ENCODE assay signal across 19 cellular contexts in the genomic region with DNA sequence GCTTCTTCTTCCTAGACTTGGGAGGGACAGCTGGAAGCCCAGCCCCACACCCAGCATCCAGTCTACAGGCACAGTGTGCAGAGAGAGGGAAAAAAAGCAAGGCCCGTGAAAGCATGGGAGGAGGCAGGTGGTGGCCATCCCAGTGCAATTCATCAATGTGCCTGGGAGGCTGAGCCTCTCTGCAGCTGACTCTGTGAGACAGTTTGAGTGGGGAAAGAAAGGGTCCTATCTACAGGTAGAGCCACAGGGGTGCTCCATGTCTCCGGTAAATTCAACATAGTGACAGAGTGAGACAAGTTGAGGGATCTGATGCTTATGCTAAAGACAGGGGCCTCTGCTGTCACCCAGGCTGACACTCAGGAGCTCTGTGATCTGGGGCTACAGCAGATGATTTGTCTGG.
A peak's percentile ranks its signal among the peaks of the same experiment; 100 is the strongest.
DNase-seq lines count a peak whose midpoint lies in the region; ATAC-seq and TF ChIP-seq lines count a peak whose summit lies in the region.
"Had no signal": no experiment of that assay in that cellular context is flagged by ENCODE, and none has a peak within 500 bp of the region (broad histone marks: within the 10 kb centered on the region; RNA-seq: fewer than 3 reads in every experiment).

No MANE protein-coding gene starts in this region.

- no peaks in the 10 kb centered on the region for H3K27me3 Mint-ChIP-seq in mesothelial cell of epicardium (ENCODE audit: low read depth)
- H3K27me3 Mint-ChIP-seq in endodermal cell (ENCODE audit: insufficient read depth): no peaks in the 10 kb centered on the region

- H2AK5ac ChIP-seq in IMR-90 (ENCODE audit: low read depth, low read length): no peak overlapping the region

- H3K23ac ChIP-seq in IMR-90 (ENCODE audit: low read depth, low read length): no peak overlapping the region

- H2BK15ac ChIP-seq in IMR-90 (ENCODE audit: low read depth, low read length): no peak overlapping the region

- peaks cover 7% of the 10 kb centered on the region for H3K27me3 ChIP-seq in IMR-90 (ENCODE audit: control insufficient read depth, insufficient read depth, low read length)
- no peaks in the 10 kb centered on the region for H3K27me3 ChIP-seq in smooth muscle cell (ENCODE audit: low read depth)
- H3K27me3 ChIP-seq in endodermal cell (ENCODE audit: control insufficient read depth, insufficient read depth, low read length, poor library complexity, severe bottlenecking): no peaks in the 10 kb centered on the region
- H3K27me3 ChIP-seq: BE2C, MG63 had no signal

- H4K5ac ChIP-seq in IMR-90 (ENCODE audit: low read depth, low read length): no peak overlapping the region

- H3K9ac ChIP-seq in IMR-90 (ENCODE audit: low read depth, low read length) (no peak overlapping the region), smooth muscle cell (ENCODE audit: low read depth) (peak overlapping the region; percentile 61), endodermal cell (ENCODE audit: extremely low read depth, low read length, poor library complexity, severe bottlenecking) (no peak overlapping the region)

- H2BK5ac ChIP-seq in IMR-90 (ENCODE audit: low read depth, low read length, poor library complexity, severe bottlenecking): no peak overlapping the region

- H3K27ac Mint-ChIP-seq in mesothelial cell of epicardium (peak overlapping the region; percentile 31), endodermal cell (no peak overlapping the region)

- H3K9me3 Mint-ChIP-seq in mesothelial cell of epicardium (no peaks in the 10 kb centered on the region), endodermal cell (no peaks in the 10 kb centered on the region)

- H2AFZ ChIP-seq in IMR-90 (replicated peaks; ENCODE audit: low read length, poor library complexity): peak overlapping the region; percentile 45
- H2AFZ ChIP-seq in smooth muscle cell (ENCODE audit: low read depth): no peak overlapping the region

- DNase-seq in IMR-90 (no peak), mesothelial cell of epicardium (ENCODE audit: low spot score in 2 of 2, unreplicated experiment in 2 of 2) (no peak), smooth muscle cell (lab: John Stamatoyannopoulos, UW; ENCODE audit: unreplicated experiment) (no peak), endodermal cell (no peak), AG08396 (ENCODE audit: low spot score) (no peak)
- no peak for DNase-seq in activated CD4-positive, CD25-positive, alpha-beta regulatory T cell (lab: John Stamatoyannopoulos, UW)
- DNase-seq: BE2C, GF-D8, Kasumi-1, MG63, NCI-H1417, NCI-H1694 treated with DMSO at 0.1 percent for 48 hours, NCI-H2081 treated with DMSO at 0.1 percent for 48 hours, NCI-H2171 treated with DMSO at 0.1 percent for 48 hours, NCI-H524 treated with DMSO at 0.1 percent for 48 hours, OCI-M1, Right ventricle myocardium superior had no signal

- no peak for ATAC-seq in IMR-90 (ENCODE audit: low read depth)
- ATAC-seq: A549 had no signal

- POLR2A ChIA-PET in IMR-90 (lab: Charles Lee; ENCODE audit: unreplicated experiment): no interaction called here

- H3K27ac ChIP-seq in IMR-90 (ENCODE audit: insufficient read depth, low read length) (no peak overlapping the region), VCaP (peak overlapping the region; percentile 86), smooth muscle cell (ENCODE audit: low read depth) (peak overlapping the region; percentile 88), endodermal cell (ENCODE audit: low read depth, low read length) (no peak overlapping the region)

- no peaks in the 10 kb centered on the region for H3K36me3 ChIP-seq in IMR-90 (ENCODE audit: control insufficient read depth, insufficient read depth, low read length)
- no peaks in the 10 kb centered on the region for H3K36me3 ChIP-seq in smooth muscle cell (ENCODE audit: low read depth)
- H3K36me3 ChIP-seq in endodermal cell (ENCODE audit: control insufficient read depth, insufficient read depth, low read length): no peaks in the 10 kb centered on the region
- H3K36me3 ChIP-seq: BE2C, MG63 had no signal

- H3F3A ChIP-seq in smooth muscle cell (ENCODE audit: low read depth): no peaks in the 10 kb centered on the region

- no peak overlapping the region for H3K56ac ChIP-seq in IMR-90 (ENCODE audit: extremely low read depth, insufficient read depth, low read length)

- H3K79me2 ChIP-seq in smooth muscle cell (ENCODE audit: low read depth): no peaks in the 10 kb centered on the region

- no peak overlapping the region for H4K8ac ChIP-seq in IMR-90 (ENCODE audit: low read depth in 2 of 2, low read length in 2 of 2)

- no peak overlapping the region for H3K4ac ChIP-seq in IMR-90 (ENCODE audit: low read depth, low read length)

- H3K4me3 ChIP-seq in IMR-90 (ENCODE audit: insufficient read depth, low read depth, low read length) (no peak overlapping the region), smooth muscle cell (no peak overlapping the region), endodermal cell (ENCODE audit: low read length) (no peak overlapping the region)
- H3K4me3 ChIP-seq: A549, MG63 had no signal

- in situ Hi-C loops in IMR-90 (cut with MboI; ENCODE audit: low sequenced_read_pairs): loop anchor here (25.0 kb wide), 1 partner anchor 943 kb away; no protein-coding TSS in a partner anchor

- H3K4me1 Mint-ChIP-seq in mesothelial cell of epicardium: peaks cover 25% of the 10 kb centered on the region
- H3K4me1 Mint-ChIP-seq in endodermal cell: peaks cover 9% of the 10 kb centered on the region

- H3K9me1 ChIP-seq in IMR-90 (ENCODE audit: insufficient read depth, low read length): peaks cover 9% of the 10 kb centered on the region

- H4K20me1 ChIP-seq in IMR-90 (ENCODE audit: insufficient read depth, low read length): no peaks in the 10 kb centered on the region
- H4K20me1 ChIP-seq in smooth muscle cell (ENCODE audit: low read depth): no peaks in the 10 kb centered on the region

- TF ChIP-seq CTCF in IMR-90 (conservative IDR thresholded peaks at IDR 0.05; ENCODE audit: low read depth, low read length) (no peak), VCaP (conservative IDR thresholded peaks at IDR 0.05) (no peak), mesothelial cell of epicardium (IDR thresholded peaks at IDR 0.05; ENCODE audit: unreplicated experiment) (no peak), smooth muscle cell (IDR thresholded peaks at IDR 0.05; ENCODE audit: borderline replicate concordance, insufficient read depth, poor library complexity, severe bottlenecking) (no peak), endodermal cell (conservative IDR thresholded peaks at IDR 0.05) (no peak)

- intact Hi-C loops in IMR-90 (cut with micrococcal nuclease): no loop called here

- no peak for TF ChIP-seq POLR2A in IMR-90 (IDR thresholded peaks at IDR 0.05; ENCODE audit: low read depth, low read length)

- no peak overlapping the region for H2BK120ac ChIP-seq in IMR-90 (ENCODE audit: low read depth, low read length)

- H3K36me3 Mint-ChIP-seq in mesothelial cell of epicardium: no peaks in the 10 kb centered on the region
- H3K36me3 Mint-ChIP-seq in endodermal cell (ENCODE audit: low read depth): no peaks in the 10 kb centered on the region

- H3K14ac ChIP-seq in IMR-90 (replicated peaks; ENCODE audit: low read depth, low read length): no peak overlapping the region; the same call in 1 of the 2 replicates

- H3K9me3 ChIP-seq in IMR-90 (ENCODE audit: control insufficient read depth, insufficient read depth, low read length) (no peaks in the 10 kb centered on the region), smooth muscle cell (replicated peaks; ENCODE audit: low read depth) (no peaks in the 10 kb centered on the region), endodermal cell (ENCODE audit: control insufficient read depth, low read length) (no peaks in the 10 kb centered on the region)
- H3K9me3 ChIP-seq: A549, BE2C, MG63 had no signal

- 86% methylated on average over 1 of the region's 2 CpGs; no CpG with 5 or more reads in 1 of the 2 experiments for WGBS in IMR-90 (ENCODE audit: extremely low coverage in 2 of 2, insufficient read length in 1 of 2), 2 experiments
- WGBS in smooth muscle cell (ENCODE audit: low lambda C conversion rate): 89% methylated on average over 2 of the region's 2 CpGs
- whole genome bisulfite sequencing in endodermal cell (ENCODE audit: insufficient coverage in 1 of 2, insufficient read length in 1 of 2), 2 experiments: 95% methylated on average over 2 of the region's 2 CpGs; no CpG with 5 or more reads in 1 of the 2 experiments

- H3K4me2 ChIP-seq in IMR-90 (ENCODE audit: low read depth, low read length) (no peak overlapping the region), smooth muscle cell (peak overlapping the region; percentile 64)
- H3K4me2 ChIP-seq: A549 had no signal

- no TSS peak for BruUV-seq in IMR-90 (replicated peaks; lab: Mats Ljungman, UMichigan)

- no peak for TF ChIP-seq RAD21 in IMR-90 (IDR thresholded peaks at IDR 0.05; ENCODE audit: low read length)

- dilution Hi-C loops in IMR-90 (cut with HindIII; ENCODE audit: low sequenced_read_pairs, unreplicated experiment): no loop called here

- no peak overlapping the region for H3K18ac ChIP-seq in IMR-90 (ENCODE audit: low read depth, low read length)

- no peaks in the 10 kb centered on the region for H3K79me1 ChIP-seq in IMR-90 (ENCODE audit: low read depth in 1 of 2, low read length in 2 of 2)

- CTCF ChIA-PET in IMR-90 (lab: Yijun Ruan, JAX): no interaction called here

- H3K4me3 Mint-ChIP-seq in mesothelial cell of epicardium (no peak overlapping the region), endodermal cell (no peak overlapping the region)

- no peak overlapping the region for H4K91ac ChIP-seq in IMR-90 (ENCODE audit: insufficient read depth, low read depth, low read length)

- no peak overlapping the region for H2AK9ac ChIP-seq in IMR-90 (replicated peaks; ENCODE audit: low read depth, low read length, poor library complexity)

- no peak overlapping the region for H2BK20ac ChIP-seq in IMR-90 (ENCODE audit: low read depth, low read length)

- peaks cover 12% of the 10 kb centered on the region for H3K4me1 ChIP-seq in IMR-90 (ENCODE audit: control insufficient read depth, insufficient read depth, low read length)
- peaks cover 3% of the 10 kb centered on the region for H3K4me1 ChIP-seq in smooth muscle cell (ENCODE audit: low read depth)
- no peaks in the 10 kb centered on the region for H3K4me1 ChIP-seq in endodermal cell (ENCODE audit: control insufficient read depth, insufficient read depth, low read length)
- H3K4me1 ChIP-seq: BE2C had no signal

TF ChIP-seq in IMR-90, 13 proteins besides CTCF, POLR2A, EP300 and RAD21 (continues in another document):
- TF ChIP-seq MXI1 (IDR thresholded peaks at IDR 0.05; ENCODE audit: borderline replicate concordance, low read depth, low read length): no peak
- TF ChIP-seq MAFK (IDR thresholded peaks at IDR 0.05; ENCODE audit: low read depth, low read length): no peak
- no peak for TF ChIP-seq CEBPB (IDR thresholded peaks at IDR 0.05; ENCODE audit: low read depth, low read length)
- no peak for TF ChIP-seq RFX5 (IDR thresholded peaks at IDR 0.05; ENCODE audit: low read depth, low read length)

Comparison
In these comparisons a context has a peak if more than half of its experiments do, and no peak if none do; other contexts are left out.
1. H3K27ac ChIP-seq: peak in VCaP (single experiment) and smooth muscle cell (single experiment); none in IMR-90 (single experiment) and endodermal cell (single experiment).